30 cellular contexts compared by ENCODE assay signal in genomic region chr13:110284809-110285519, GRCh38. TPM values are rescaled to one million over a fixed set of nuclear protein-coding genes. Genes with fewer than 3 reads are reported as not detected.
DNase-seq lines count a peak whose midpoint lies in the region; ATAC-seq and TF ChIP-seq lines count a peak whose summit lies in the region.
"Had no signal": no experiment of that assay in that cellular context is flagged by ENCODE, and none has a peak within 500 bp of the region (broad histone marks: within the 10 kb centered on the region; RNA-seq: fewer than 3 reads in every experiment).

No MANE protein-coding gene starts in this region.

- H3K36me3 Mint-ChIP-seq in activated CD8-positive, alpha-beta memory T cell treated with anti-CD3 and anti-CD28 coated beads, Interleukin-2, amount 10 ng/mL, durations not matched to agents 7 days and 5 days, result no peaks in the 10 kb centered on the region
- H3K36me3 Mint-ChIP-seq: CD8-positive, alpha-beta T cell; naive thymus-derived CD4-positive, alpha-beta T cell had no signal

- WGBS in esophagus muscularis mucosa, result 76% methylated on average over 11 of the region's 11 CpGs

- TF ChIP-seq POLR2A in esophagus muscularis mucosa (IDR thresholded peaks at IDR 0.05; ENCODE audit: low read depth), result no peak

- H3K27me3 ChIP-seq in right atrium auricular region (no peaks in the 10 kb centered on the region), esophagus muscularis mucosa (no peaks in the 10 kb centered on the region), rectal smooth muscle tissue (ENCODE audit: control insufficient read depth, insufficient read depth, low read length) (no peaks in the 10 kb centered on the region)
- H3K27me3 ChIP-seq: right lobe of liver, upper lobe of left lung had no signal

- no peak overlapping the region for H3K9ac ChIP-seq in rectal smooth muscle tissue (ENCODE audit: low read length)

- H3K27ac Mint-ChIP-seq in activated CD8-positive, alpha-beta memory T cell treated with anti-CD3 and anti-CD28 coated beads, Interleukin-2, amount 10 ng/mL, durations not matched to agents 7 days and 5 days, result no peak overlapping the region
- H3K27ac Mint-ChIP-seq: activated T-cell treated with anti-CD3 and anti-CD28 coated beads, Interleukin-2, amount 50 U/mL, for 72 hours; CD8-positive, alpha-beta T cell; IgD-negative memory B cell; naive thymus-derived CD4-positive, alpha-beta T cell had no signal

- no peak for ATAC-seq in Right ventricle myocardium superior (ENCODE audit: poor library complexity)
- no peak for ATAC-seq in activated CD8-positive, alpha-beta memory T cell treated with anti-CD3 and anti-CD28 coated beads, Interleukin-2, amount 10 ng/mL, durations not matched to agents 7 days and 5 days
- ATAC-seq in GM18519 (IDR thresholded peaks at IDR 0.05; ENCODE audit: low FRiP score, unreplicated experiment), result no peak
- ATAC-seq: activated T-cell treated with anti-CD3 and anti-CD28 coated beads, Interleukin-2, amount 50 U/mL, for 72 hours; CD8-positive, alpha-beta T cell; left colon; naive thymus-derived CD4-positive, alpha-beta T cell; right lobe of liver; SK-N-SH treated with all-trans-retinoic acid at 6 μM for 48 hours; stimulated activated naive CD8-positive, alpha-beta T cell treated with anti-CD3 and anti-CD28 coated beads, Interleukin-15, Interleukin-2, amounts not matched to agents 100 U/mL and 50 U/mL, for 24 hours had no signal

- H3K4me1 ChIP-seq in right atrium auricular region (peaks cover 0 to 79% of the 10 kb centered on the region in 2 donors), esophagus muscularis mucosa (peaks cover 74 to 95% (median 91%) of the 10 kb centered on the region in 4 donors), rectal smooth muscle tissue (ENCODE audit: control insufficient read depth, insufficient read depth, low read length) (peaks cover 56% of the 10 kb centered on the region)
- H3K4me1 ChIP-seq: HAP-1 had no signal

- H3K9me3 Mint-ChIP-seq in activated CD8-positive, alpha-beta memory T cell treated with anti-CD3 and anti-CD28 coated beads, Interleukin-2, amount 10 ng/mL, durations not matched to agents 7 days and 5 days (ENCODE audit: low read depth), result peaks cover 3% of the 10 kb centered on the region
- H3K9me3 Mint-ChIP-seq: activated T-cell treated with anti-CD3 and anti-CD28 coated beads, Interleukin-2, amount 50 U/mL, for 72 hours; CD8-positive, alpha-beta T cell had no signal

- CTCF ChIA-PET in activated CD8-positive, alpha-beta memory T cell treated with anti-CD3 and anti-CD28 coated beads, Interleukin-2, amount 10 ng/mL, durations not matched to agents 7 days and 5 days (lab: Charles Lee), result no interaction called here

- TF ChIP-seq CTCF in right atrium auricular region (IDR thresholded peaks at IDR 0.05), result no peak
- TF ChIP-seq CTCF in esophagus muscularis mucosa (IDR thresholded peaks at IDR 0.05), result no peak

- no peak for TF ChIP-seq EP300 in esophagus muscularis mucosa (IDR thresholded peaks at IDR 0.05)

- H3K4me3 ChIP-seq in right atrium auricular region (no peak overlapping the region), esophagus muscularis mucosa (no peak overlapping the region), rectal smooth muscle tissue (ENCODE audit: low read length) (no peak overlapping the region)
- H3K4me3 ChIP-seq: HAP-1, right lobe of liver, upper lobe of left lung had no signal

- intact Hi-C loops in Right ventricle myocardium superior (cut with DNase I), result no loop called here
- intact Hi-C loops in esophagus muscularis mucosa (cut with DNase I), result no loop called here

- no peak overlapping the region for H3K4me3 Mint-ChIP-seq in activated CD8-positive, alpha-beta memory T cell treated with anti-CD3 and anti-CD28 coated beads, Interleukin-2, amount 10 ng/mL, durations not matched to agents 7 days and 5 days
- H3K4me3 Mint-ChIP-seq: activated T-cell treated with anti-CD3 and anti-CD28 coated beads, Interleukin-2, amount 50 U/mL, for 72 hours; CD8-positive, alpha-beta T cell; IgD-negative memory B cell; naive thymus-derived CD4-positive, alpha-beta T cell had no signal

- H3K9me3 ChIP-seq in right atrium auricular region, result no peaks in the 10 kb centered on the region
- no peaks in the 10 kb centered on the region for H3K9me3 ChIP-seq in esophagus muscularis mucosa
- H3K9me3 ChIP-seq: HAP-1, right lobe of liver, upper lobe of left lung had no signal

- H3K36me3 ChIP-seq in right atrium auricular region (peaks cover 8% of the 10 kb centered on the region), esophagus muscularis mucosa (peaks cover 0 to 18% (median 11%) of the 10 kb centered on the region in 4 donors), rectal smooth muscle tissue (ENCODE audit: control insufficient read depth, insufficient read depth, low read length) (no peaks in the 10 kb centered on the region)
- H3K36me3 ChIP-seq: HAP-1, right lobe of liver had no signal

- H3K4me1 Mint-ChIP-seq in activated CD8-positive, alpha-beta memory T cell treated with anti-CD3 and anti-CD28 coated beads, Interleukin-2, amount 10 ng/mL, durations not matched to agents 7 days and 5 days, result peaks cover 3% of the 10 kb centered on the region
- H3K4me1 Mint-ChIP-seq: IgD-negative memory B cell had no signal

- peak; percentile 48 for DNase-seq in right atrium auricular region (ENCODE audit: low spot score)
- DNase-seq in Right ventricle myocardium superior, result no peak
- no peak for DNase-seq in esophagus muscularis mucosa (ENCODE audit: extremely low spot score)
- DNase-seq in NCI-H2107 treated with DMSO at 0.1 percent for 48 hours (lab: John Stamatoyannopoulos, UW; ENCODE audit: unreplicated experiment), result no peak
- DNase-seq in activated CD8-positive, alpha-beta memory T cell treated with anti-CD3 and anti-CD28 coated beads, Interleukin-2, amount 10 ng/mL, durations not matched to agents 7 days and 5 days, result no peak
- DNase-seq in retina, result no peak
- DNase-seq: activated CD4-positive, alpha-beta T cell treated with anti-CD3 and anti-CD28 coated beads for 48 hours; activated naive CD4-positive, alpha-beta T cell treated with Interleukin-2 at 50 U/mL for 16 hours; activated T-cell treated with anti-CD3 and anti-CD28 coated beads, Interleukin-2, amount 50 U/mL, for 72 hours; AML-193; amniotic stem cell; central memory CD4-positive, alpha-beta T cell; left colon; mesendoderm; naive thymus-derived CD4-positive, alpha-beta T cell; NCI-H1092 treated with DMSO at 0.1 percent for 48 hours; NCI-H2029 treated with DMSO at 0.1 percent for 48 hours; NCI-H345; NCI-H82; right lobe of liver; stimulated activated CD4-positive, alpha-beta T cell treated with anti-CD3 and anti-CD28 coated beads, Interleukin-15, amount 100 ng/mL, for 24 hours; stimulated activated naive CD8-positive, alpha-beta T cell treated with anti-CD3 and anti-CD28 coated beads, Interleukin-15, Interleukin-2, amounts not matched to agents 100 U/mL and 50 U/mL, for 24 hours; T-helper 2 cell; upper lobe of left lung had no signal

- H3K27me3 Mint-ChIP-seq in activated CD8-positive, alpha-beta memory T cell treated with anti-CD3 and anti-CD28 coated beads, Interleukin-2, amount 10 ng/mL, durations not matched to agents 7 days and 5 days, result peaks cover 11% of the 10 kb centered on the region

- H3K27ac ChIP-seq in right atrium auricular region (peak overlapping the region; percentile 72 to 80), esophagus muscularis mucosa (replicated peaks in 1 of 4) (peak overlapping the region; percentile 62 to 99 (median 74)), rectal smooth muscle tissue (ENCODE audit: low read depth, low read length) (peak overlapping the region; percentile 66)
- H3K27ac ChIP-seq: right lobe of liver had no signal

RNA-seq across cellular contexts. Expression of gene COL4A1, which starts 22.0 kb away (rescaled TPM):
- total RNA-seq in right atrium auricular region (100 to 1,000 TPM; 140 to 201 TPM), Right ventricle myocardium superior (107 TPM), esophagus muscularis mucosa (100 to 1,000 TPM; 328 to 578 (median 405) TPM)
- total RNA-seq in activated CD8-positive, alpha-beta memory T cell treated with anti-CD3 and anti-CD28 coated beads, Interleukin-2, amount 10 ng/mL, durations not matched to agents 7 days and 5 days, result not detected
- total RNA-seq: CD8-positive, alpha-beta T cell had no signal

RNA-seq across cellular contexts. Expression of gene COL4A2, which starts 22.1 kb away (rescaled TPM):
- total RNA-seq in right atrium auricular region, result 100 to 1,000 TPM; 141 to 153 TPM
- total RNA-seq in Right ventricle myocardium superior, result 91.2 TPM
- total RNA-seq in esophagus muscularis mucosa, result 100 to 1,000 TPM; 419 to 931 (median 555) TPM
- total RNA-seq in activated CD8-positive, alpha-beta memory T cell treated with anti-CD3 and anti-CD28 coated beads, Interleukin-2, amount 10 ng/mL, durations not matched to agents 7 days and 5 days, result not detected
- total RNA-seq: activated T-cell treated with anti-CD3 and anti-CD28 coated beads, Interleukin-2, amount 50 U/mL, for 72 hours; CD8-positive, alpha-beta T cell had no signal

Comparison
In these comparisons a context has a peak if more than half of its experiments do, and no peak if none do; other contexts are left out.
1. RNA of gene COL4A1, which starts 22.0 kb away (total RNA-seq): 328 to 578 TPM in esophagus muscularis mucosa, 140 to 201 TPM in right atrium auricular region and 107 TPM in Right ventricle myocardium superior (single experiment); not detected in activated CD8-positive, alpha-beta memory T cell treated with anti-CD3 and anti-CD28 coated beads, Interleukin-2, amount 10 ng/mL, durations not matched to agents 7 days and 5 days; every median in the first group is over 100 times any median in the second.
2. RNA of gene COL4A2, which starts 22.1 kb away (total RNA-seq): 419 to 931 TPM in esophagus muscularis mucosa, 141 to 153 TPM in right atrium auricular region and 91.2 TPM in Right ventricle myocardium superior (single experiment); not detected in activated CD8-positive, alpha-beta memory T cell treated with anti-CD3 and anti-CD28 coated beads, Interleukin-2, amount 10 ng/mL, durations not matched to agents 7 days and 5 days; every median in the first group is over 10 times any median in the second.
3. Peak in every context shown above with its lines, with median percentiles within 50 percentile points of each other: H3K27ac ChIP-seq.